Comparison of ENCODE assay signal across 9 cellular contexts in genomic region chr3:113736548-113737089, GRCh38. TPM values are rescaled to one million over a fixed set of nuclear protein-coding genes. Genes with fewer than 3 reads are reported as not detected.
A peak's percentile ranks its signal among the peaks of the same experiment; 100 is the strongest.
DNase-seq lines count a peak whose midpoint lies in the region; ATAC-seq and TF ChIP-seq lines count a peak whose summit lies in the region.
"Had no signal": no experiment of that assay in that cellular context is flagged by ENCODE, and none has a peak within 500 bp of the region (broad histone marks: within the 10 kb centered on the region; RNA-seq: fewer than 3 reads in every experiment).

No MANE protein-coding gene starts in this region.

- no peaks in the 10 kb centered on the region for H3K9me3 Mint-ChIP-seq in central memory CD8-positive, alpha-beta T cell

- H3K9me3 ChIP-seq in thoracic aorta: no peaks in the 10 kb centered on the region
- H3K9me3 ChIP-seq: BLaER1 had no signal

- H3K27ac Mint-ChIP-seq in central memory CD8-positive, alpha-beta T cell (ENCODE audit: low read depth): peak overlapping the region; percentile 100

- TF ChIP-seq CTCF in thoracic aorta (IDR thresholded peaks at IDR 0.05): peak; percentile 63

- peaks cover 18% of the 10 kb centered on the region for H3K36me3 Mint-ChIP-seq in central memory CD8-positive, alpha-beta T cell (ENCODE audit: insufficient read depth)

- H3K4me1 ChIP-seq in thoracic aorta (ENCODE audit: control insufficient read depth in 1 of 2, low read depth in 2 of 2): peaks cover 0 to 23% of the 10 kb centered on the region in 2 donors

- peaks cover 68% of the 10 kb centered on the region for H3K4me1 Mint-ChIP-seq in central memory CD8-positive, alpha-beta T cell

- H3K27me3 Mint-ChIP-seq in central memory CD8-positive, alpha-beta T cell: no peaks in the 10 kb centered on the region

- no peaks in the 10 kb centered on the region for H3K36me3 ChIP-seq in thoracic aorta

- no peak overlapping the region for H3K4me3 ChIP-seq in thoracic aorta
- H3K4me3 ChIP-seq: BLaER1 had no signal

- H3K27me3 ChIP-seq in thoracic aorta (replicated peaks; ENCODE audit: insufficient read depth): no peaks in the 10 kb centered on the region
- H3K27me3 ChIP-seq: BLaER1 had no signal

- DNase-seq in DMS 273 (lab: John Stamatoyannopoulos, UW; ENCODE audit: unreplicated experiment): peak; percentile 83
- DNase-seq in DMS 273 treated with DMSO at 0.1 percent for 48 hours (lab: John Stamatoyannopoulos, UW): no peak
- peak; percentile 29 for DNase-seq in KG1 (lab: John Stamatoyannopoulos, UW)
- peak; percentile 69 for DNase-seq in RPMI8226
- DNase-seq in central memory CD8-positive, alpha-beta T cell (ENCODE audit: low spot score in 2 of 2): peak in 1 of 2 donors; percentile 36
- DNase-seq in left kidney (ENCODE audit: low read depth, low spot score): peak; percentile 72
- DNase-seq in thoracic aorta (ENCODE audit: low spot score): no peak

- no peak overlapping the region for H3K27ac ChIP-seq in thoracic aorta
- H3K27ac ChIP-seq: BLaER1 had no signal

- peak; percentile 71 for ATAC-seq in GM21360 (IDR thresholded peaks at IDR 0.05; ENCODE audit: unreplicated experiment)
- ATAC-seq in central memory CD8-positive, alpha-beta T cell (replicated peaks; ENCODE audit: extremely low read depth, poor library complexity, severe bottlenecking): peak; percentile 59
- peak; percentile 82 for ATAC-seq in thoracic aorta (ENCODE audit: insufficient number of reproducible peaks, low FRiP score, low read depth)

- H3K4me3 Mint-ChIP-seq in central memory CD8-positive, alpha-beta T cell: no peak overlapping the region

RNA-seq across cellular contexts. Expression of gene NAA50, which starts 9.4 kb away (rescaled TPM):
- 10 to 100 TPM; 58.3 to 78.2 TPM for total RNA-seq in thoracic aorta

RNA-seq across cellular contexts. Expression of gene ATP6V1A, which starts 10.2 kb away (rescaled TPM):
- 10 to 100 TPM; 27.8 to 32.2 TPM for total RNA-seq in thoracic aorta

RNA-seq across cellular contexts. Expression of gene USF3, which starts 40.2 kb away (rescaled TPM):
- total RNA-seq in thoracic aorta: 10 to 100 TPM; 14.8 to 20.3 TPM

Comparison
In these comparisons a context has a peak if more than half of its experiments do, and no peak if none do; other contexts are left out.
1. DNase-seq: peak in DMS 273 (single experiment), KG1 (single experiment), RPMI8226 (single experiment) and left kidney (single experiment); none in DMS 273 treated with DMSO at 0.1 percent for 48 hours (single experiment) and thoracic aorta (single experiment).
2. Peak in every context shown above with its lines, with median percentiles within 50 percentile points of each other: ATAC-seq.